Comparison of ENCODE assay signal across 17 cellular contexts in the genomic region with DNA sequence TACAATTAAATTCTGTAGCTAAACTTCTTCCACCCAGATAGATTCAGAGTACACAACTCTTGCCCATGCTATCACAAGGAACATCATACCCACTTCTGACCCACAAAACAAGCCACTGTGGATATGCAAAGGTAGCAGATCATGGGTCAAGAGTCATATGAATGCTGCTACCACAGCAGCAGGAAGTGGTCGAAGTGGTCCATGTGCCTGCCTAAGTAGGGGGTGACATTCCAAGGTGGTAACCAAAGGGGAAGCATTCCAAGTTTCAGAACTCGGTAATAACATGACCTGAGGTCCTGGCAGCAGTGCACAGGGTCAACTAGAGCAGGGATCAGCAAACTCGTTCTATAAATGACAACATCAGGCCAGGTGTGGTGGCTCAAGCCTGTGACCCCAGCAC. TPM values are rescaled to one million over a fixed set of nuclear protein-coding genes. Genes with fewer than 3 reads are reported as not detected.
"Had no signal": no experiment of that assay in that cellular context is flagged by ENCODE, and none has a peak within 500 bp of the region (broad histone marks: within the 10 kb centered on the region; RNA-seq: fewer than 3 reads in every experiment).

No MANE protein-coding gene starts in this region.

RNA-seq across cellular contexts. Expression of gene TUBA3E, which starts 5.8 kb away (rescaled TPM):
- total RNA-seq: activated CD4-positive, alpha-beta memory T cell treated with anti-CD3 and anti-CD28 coated beads, Interleukin-2, amount 10 ng/mL, durations not matched to agents 7 days and 5 days; activated CD4-positive, alpha-beta T cell treated with anti-CD3 and anti-CD28 coated beads, Interleukin-2, amount 10 ng/mL, durations not matched to agents 7 days and 5 days; activated T-cell treated with anti-CD3 and anti-CD28 coated beads, Interleukin-2, amount 50 U/mL, for 72 hours; adrenal gland; aorta; body of pancreas; chondrocyte; dermis blood vessel endothelial cell; endothelial cell of umbilical vein; esophagus squamous epithelium; fibroblast of lung; fibroblast of villous mesenchyme; gastroesophageal sphincter; glomerular endothelial cell; T-cell; T-helper 2 cell treated with Interferon-gamma antibody and Interleukin-4, amounts not matched to agents 100 ng/mL and 5 ng/mL, for 36 hours; WTC11 had no signal
- polyA plus RNA-seq: adrenal gland, endothelial cell of umbilical vein, fibroblast of lung had no signal
